2 cellular contexts compared by ENCODE assay signal in genomic region chr2:231977430-231977829, GRCh38.
TF ChIP-seq lines count a peak whose summit lies in the region.

No MANE protein-coding gene starts in this region.

TF ChIP-seq in HEK293, 187 proteins besides CTCF, POLR2A, EP300 and RAD21:
- TF ChIP-seq ZFP69B (tag by site-specific recombination; IDR thresholded peaks at IDR 0.05) = no peak
- TF ChIP-seq PRDM4 (tag by site-specific recombination; IDR thresholded peaks at IDR 0.05) = peak; percentile 85

TF ChIP-seq in GM12878, 131 proteins besides CTCF, POLR2A, EP300 and RAD21:
- no peak for TF ChIP-seq NFIC (IDR thresholded peaks at IDR 0.05; ENCODE audit: low read depth, low read length)
- TF ChIP-seq MYB (IDR thresholded peaks at IDR 0.05; ENCODE audit: borderline replicate concordance, low read depth, low read length) = no peak
- TF ChIP-seq TARDBP (IDR thresholded peaks at IDR 0.05; ENCODE audit: borderline replicate concordance) = no peak
- no peak for TF ChIP-seq KAT2A (conservative IDR thresholded peaks at IDR 0.05; ENCODE audit: control insufficient read depth, low read depth, low read length)
- no peak for TF ChIP-seq NFYA (IDR thresholded peaks at IDR 0.05; ENCODE audit: borderline replicate concordance, low read depth, low read length)
- no peak for TF ChIP-seq ASH2L (IDR thresholded peaks at IDR 0.05; ENCODE audit: borderline replicate concordance, low read depth)
- no peak for TF ChIP-seq RELA (IDR thresholded peaks at IDR 0.05; ENCODE audit: borderline replicate concordance, partially characterized antibody)
- TF ChIP-seq PKNOX1 (IDR thresholded peaks at IDR 0.05) = no peak
- TF ChIP-seq EGR1 (IDR thresholded peaks at IDR 0.05; ENCODE audit: borderline replicate concordance in 1 of 2, low read depth in 2 of 2, low read length in 2 of 2) = no peak
- TF ChIP-seq E2F4 (IDR thresholded peaks at IDR 0.05; ENCODE audit: low read depth, low read length) = no peak
- no peak for TF ChIP-seq PRDM15 (CRISPR knock-in tag; IDR thresholded peaks at IDR 0.05)
- no peak for TF ChIP-seq IKZF2 (IDR thresholded peaks at IDR 0.05)
- TF ChIP-seq BCL3 (IDR thresholded peaks at IDR 0.05; ENCODE audit: borderline replicate concordance, insufficient read depth, low read depth, low read length, poor library complexity, severe bottlenecking) = no peak
- no peak for TF ChIP-seq IKZF1 (conservative IDR thresholded peaks at IDR 0.05)
- TF ChIP-seq NFXL1 (IDR thresholded peaks at IDR 0.05; ENCODE audit: borderline replicate concordance) = no peak
- no peak for TF ChIP-seq WRNIP1 (IDR thresholded peaks at IDR 0.05; ENCODE audit: borderline replicate concordance, low read depth, low read length)
TF ChIP-seq in GM12878: peak in this region for 0.
